ENCODE assay signal across 8 cellular contexts in genomic region chr9:121222524-121223171, GRCh38. TPM values are rescaled to one million over a fixed set of nuclear protein-coding genes. Genes with fewer than 3 reads are reported as not detected.
A peak's percentile ranks its signal among the peaks of the same experiment; 100 is the strongest.
DNase-seq lines count a peak whose midpoint lies in the region; ATAC-seq, FAIRE-seq and TF ChIP-seq lines count a peak whose summit lies in the region.

No MANE protein-coding gene starts in this region.

- H3K36me3 ChIP-seq in astrocyte (ENCODE audit: insufficient read depth, low read length) = no peaks in the 10 kb centered on the region

- no peaks in the 10 kb centered on the region for H3K9me3 Mint-ChIP-seq in astrocyte (ENCODE audit: unreplicated experiment)

- no peak for FAIRE-seq in astrocyte (lab: Jason Lieb, UNC)
- no peak for FAIRE-seq in frontal cortex (lab: Jason Lieb, UNC)

- peaks cover 4% of the 10 kb centered on the region for H3K27me3 Mint-ChIP-seq in astrocyte (ENCODE audit: low read depth, unreplicated experiment)

- peak overlapping the region; percentile 6 for H3K4me2 ChIP-seq in astrocyte (ENCODE audit: low read length)

- ATAC-seq in GM21390 (IDR thresholded peaks at IDR 0.05; ENCODE audit: unreplicated experiment) (no peak), GM19328 (IDR thresholded peaks at IDR 0.05; ENCODE audit: unreplicated experiment) (no peak)

- peak; percentile 65 for DNase-seq in NCI-H1694 (lab: John Stamatoyannopoulos, UW)
- no peak for DNase-seq in astrocyte (ENCODE audit: low read depth)
- DNase-seq in left kidney (ENCODE audit: low read depth, low spot score) = peak; percentile 35
- DNase-seq in frontal cortex (ENCODE audit: low spot score in 2 of 2) = no peak
- no peak for DNase-seq in effector CD4-positive, alpha-beta T cell

- no peaks in the 10 kb centered on the region for H3K79me2 ChIP-seq in astrocyte (ENCODE audit: insufficient read depth, low read length)

- H3K36me3 Mint-ChIP-seq in astrocyte (ENCODE audit: low read depth, unreplicated experiment) = no peaks in the 10 kb centered on the region

- H3K9me3 ChIP-seq in astrocyte (ENCODE audit: insufficient read depth, low read depth, low read length) = no peaks in the 10 kb centered on the region

- H3K4me1 ChIP-seq in astrocyte (ENCODE audit: insufficient read depth, low read length) = peaks cover 6% of the 10 kb centered on the region

- H3K4me1 Mint-ChIP-seq in astrocyte (ENCODE audit: low read depth, unreplicated experiment) = peaks cover 5% of the 10 kb centered on the region

- H3K27ac Mint-ChIP-seq in astrocyte (ENCODE audit: unreplicated experiment) = no peak overlapping the region

- H2AFZ ChIP-seq in astrocyte (ENCODE audit: low read depth, low read length) = peak overlapping the region; percentile 13

- H3K4me3 Mint-ChIP-seq in astrocyte (ENCODE audit: unreplicated experiment) = no peak overlapping the region

- no peak overlapping the region for H3K27ac ChIP-seq in astrocyte (ENCODE audit: low read depth, low read length)

- no peaks in the 10 kb centered on the region for H3K27me3 ChIP-seq in astrocyte (ENCODE audit: insufficient read depth, low read length)

- H4K20me1 ChIP-seq in astrocyte (ENCODE audit: insufficient read depth, low read length) = no peaks in the 10 kb centered on the region

- no peak overlapping the region for H3K9ac ChIP-seq in astrocyte (ENCODE audit: low read length)

- TF ChIP-seq CTCF in GM12874 (IDR thresholded peaks at IDR 0.05; ENCODE audit: insufficient read depth, low read depth, low read length) (peak; percentile 44; the same call in 1 of the 2 replicates), astrocyte (IDR thresholded peaks at IDR 0.05; ENCODE audit: insufficient read depth, low read depth, low read length) (peak; percentile 78)

- no peak overlapping the region for H3K4me3 ChIP-seq in astrocyte (ENCODE audit: insufficient read depth, low read depth, low read length)

RNA-seq across cellular contexts. Expression of gene RAB14, which starts 21.0 kb away (rescaled TPM):
- 72.1 and 77.0 TPM in 2 replicates for total RNA-seq in astrocyte
- total RNA-seq in frontal cortex = 56.3 TPM

RNA-seq across cellular contexts. Expression of gene GSN, which starts 45.3 kb away (rescaled TPM):
- total RNA-seq in astrocyte (260 and 357 TPM in 2 replicates), frontal cortex (24.5 TPM)

Comparison
In these comparisons a context has a peak if more than half of its experiments do, and no peak if none do; other contexts are left out.
1. DNase-seq: peak in NCI-H1694 (single experiment) and left kidney (single experiment); none in astrocyte (single experiment), frontal cortex (0 of 2) and effector CD4-positive, alpha-beta T cell (single experiment).
2. RNA of gene GSN, which starts 45.3 kb away (total RNA-seq): 260 to 357 TPM in astrocyte; 24.5 TPM in frontal cortex (single experiment); every median in the first group is over 10 times any median in the second.